Comparison of ENCODE assay signal across 7 cellular contexts in the genomic region with DNA sequence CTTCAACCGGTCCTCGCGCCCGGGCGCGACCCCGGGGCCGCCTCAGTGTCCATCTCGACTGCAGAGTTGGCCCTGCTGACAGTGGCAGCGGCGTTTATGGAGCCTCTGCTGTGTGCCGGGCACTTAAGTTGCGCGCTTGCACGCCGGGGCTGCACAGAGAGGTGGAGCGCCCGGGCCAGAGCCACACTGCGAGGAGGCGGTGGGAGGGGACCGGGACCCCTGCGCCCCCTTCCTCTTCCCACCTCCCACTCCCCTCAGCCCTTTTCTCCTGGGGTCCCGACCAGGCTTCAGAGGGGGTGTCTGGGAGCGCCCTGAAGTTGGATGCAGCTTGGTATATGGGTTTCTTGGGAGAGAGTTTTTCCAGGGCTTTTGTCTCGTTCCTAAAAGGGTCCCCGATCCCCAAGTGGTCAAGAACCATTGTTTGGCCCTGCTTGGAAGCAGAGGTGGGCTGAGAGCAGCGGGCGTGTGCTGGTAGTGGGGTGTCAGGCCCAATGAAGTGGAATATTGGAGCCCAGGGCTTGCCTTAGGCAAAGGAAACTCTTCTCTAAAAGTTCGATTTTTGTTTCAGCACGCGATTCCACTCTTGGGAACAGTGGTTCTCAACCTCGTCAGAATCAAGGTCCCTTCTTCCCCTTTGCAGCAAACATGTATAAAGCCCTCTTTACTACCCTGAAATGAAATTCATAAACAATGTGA. TPM values are rescaled to one million over a fixed set of nuclear protein-coding genes. Genes with fewer than 3 reads are reported as not detected.
DNase-seq lines count a peak whose midpoint lies in the region; ATAC-seq and TF ChIP-seq lines count a peak whose summit lies in the region.

No MANE protein-coding gene starts in this region.

- peak; percentile 50 to 51 for ATAC-seq in naive thymus-derived CD8-positive, alpha-beta T cell

- no peaks in the 10 kb centered on the region for H3K36me3 Mint-ChIP-seq in naive thymus-derived CD8-positive, alpha-beta T cell

- H3K27ac Mint-ChIP-seq in naive thymus-derived CD8-positive, alpha-beta T cell, result peak overlapping the region; percentile 48 to 93 (median 86)

- in situ Hi-C loops in GM23248 (cut with MboI), result no loop called here

- H3K36me3 ChIP-seq in GM23248 (ENCODE audit: low read depth), result no peaks in the 10 kb centered on the region
- no peaks in the 10 kb centered on the region for H3K36me3 ChIP-seq in PC-9 (ENCODE audit: low read depth)
- no peaks in the 10 kb centered on the region for H3K36me3 ChIP-seq in endocrine pancreas (ENCODE audit: control insufficient read depth, insufficient read depth, low read length)

- H3K9me3 ChIP-seq in GM23248 (ENCODE audit: low read depth), result no peaks in the 10 kb centered on the region
- no peaks in the 10 kb centered on the region for H3K9me3 ChIP-seq in PC-9 (ENCODE audit: insufficient read depth, low read depth)
- H3K9me3 ChIP-seq in endocrine pancreas (ENCODE audit: control insufficient read depth, low read length), result no peaks in the 10 kb centered on the region

- TF ChIP-seq CTCF in GM10266 (IDR thresholded peaks at IDR 0.05; ENCODE audit: control insufficient read depth, insufficient read depth, low read depth, missing control alignments) (no peak), PC-9 (conservative IDR thresholded peaks at IDR 0.05) (no peak)

- H3K79me2 ChIP-seq in GM23248 (ENCODE audit: insufficient read depth) (peaks cover 31% of the 10 kb centered on the region), PC-9 (ENCODE audit: low read depth) (peaks cover 49% of the 10 kb centered on the region)

- H4K20me1 ChIP-seq in GM23248 (ENCODE audit: insufficient read depth) (no peaks in the 10 kb centered on the region), PC-9 (ENCODE audit: insufficient read depth) (no peaks in the 10 kb centered on the region)

- H3K4me1 ChIP-seq in GM23248 (ENCODE audit: insufficient read depth), result no peaks in the 10 kb centered on the region
- H3K4me1 ChIP-seq in PC-9 (replicated peaks; ENCODE audit: insufficient read depth), result peaks cover 29% of the 10 kb centered on the region
- peaks cover 8% of the 10 kb centered on the region for H3K4me1 ChIP-seq in endocrine pancreas (ENCODE audit: control insufficient read depth, insufficient read depth, low read length)

- DNase-seq in GM10266 (ENCODE audit: extremely low spot score), result peak; percentile 30
- DNase-seq in GM23248, result peak; percentile 25
- no peak for DNase-seq in PC-9
- peak in 1 of 10 donors; percentile 3 for DNase-seq in naive thymus-derived CD8-positive, alpha-beta T cell
- no peak for DNase-seq in NCI-H1048 (lab: John Stamatoyannopoulos, UW)
- DNase-seq in EL, result no peak

- peaks cover 11 to 21% (median 14%) of the 10 kb centered on the region in 4 donors for H3K4me1 Mint-ChIP-seq in naive thymus-derived CD8-positive, alpha-beta T cell

- H3K9ac ChIP-seq in GM23248 (peak overlapping the region; percentile 87), endocrine pancreas (ENCODE audit: control insufficient read depth, insufficient read depth, low read length) (peak overlapping the region; percentile 93)

- intact Hi-C loops in PC-9 (cut with micrococcal nuclease; ENCODE audit: unreplicated experiment), result loop anchor here (1.0 to 5.0 kb wide), 2 partner anchors 114 to 149 kb away; partner anchors contain the start of gene ERCC4

- POLR2A ChIA-PET in PC-9 (lab: Charles Lee; ENCODE audit: unreplicated experiment), result no interaction called here
- POLR2A ChIA-PET in naive thymus-derived CD8-positive, alpha-beta T cell (lab: Charles Lee), result no interaction called here

- peaks cover 0 to 4% (median 0%) of the 10 kb centered on the region in 5 donors for H3K27me3 Mint-ChIP-seq in naive thymus-derived CD8-positive, alpha-beta T cell

- H3K27ac ChIP-seq in GM23248 (no peak overlapping the region), PC-9 (peak overlapping the region; percentile 35)

- CTCF ChIA-PET in PC-9 (lab: Charles Lee), result no interaction called here

- H3K27me3 ChIP-seq in GM23248 (replicated peaks; ENCODE audit: insufficient read depth) (no peaks in the 10 kb centered on the region), PC-9 (ENCODE audit: insufficient read depth, low read depth) (no peaks in the 10 kb centered on the region), endocrine pancreas (ENCODE audit: control insufficient read depth, insufficient read depth, low read length) (no peaks in the 10 kb centered on the region)

- no peaks in the 10 kb centered on the region for H3K9me3 Mint-ChIP-seq in naive thymus-derived CD8-positive, alpha-beta T cell

- H3K4me2 ChIP-seq in GM23248 (ENCODE audit: unreplicated experiment), result peak overlapping the region; percentile 84
- peak overlapping the region; percentile 80 for H3K4me2 ChIP-seq in PC-9

- H3K4me3 ChIP-seq in GM23248, result peak overlapping the region; percentile 87
- peak overlapping the region; percentile 95 for H3K4me3 ChIP-seq in PC-9
- H3K4me3 ChIP-seq in endocrine pancreas (ENCODE audit: control insufficient read depth, insufficient read depth, low read length), result peak overlapping the region; percentile 81

- no peaks in the 10 kb centered on the region for H3F3A ChIP-seq in GM23248 (ENCODE audit: insufficient read depth)
- H3F3A ChIP-seq in PC-9 (ENCODE audit: insufficient read depth, low read depth), result no peaks in the 10 kb centered on the region

- H3K9me2 ChIP-seq in GM23248 (ENCODE audit: insufficient read depth) (no peaks in the 10 kb centered on the region), PC-9 (ENCODE audit: insufficient read depth) (no peaks in the 10 kb centered on the region)

- H2AFZ ChIP-seq in GM23248 (peak overlapping the region; percentile 94), PC-9 (peak overlapping the region; percentile 81)

- peak overlapping the region; percentile 83 to 93 (median 88) for H3K4me3 Mint-ChIP-seq in naive thymus-derived CD8-positive, alpha-beta T cell

- BruUV-seq in PC-9 (replicated peaks; lab: Mats Ljungman, UMichigan), result no TSS peak

- 1 to 3% methylated on average over 18 to 27 of the region's 32 CpGs for WGBS in GM23248 (ENCODE audit: low coverage in 1 of 2, low lambda C conversion rate in 2 of 2, missing lambda C conversion rate in 2 of 2), 2 experiments

RNA-seq across cellular contexts. Expression of gene MRTFB, which starts 0.6 kb away (rescaled TPM):
- 2.1 and 3.1 TPM in 2 replicates for total RNA-seq in GM23248 (2014; rRNA removed; shearing (Covaris generic))
- polyA plus RNA-seq in GM23248 (2016; fragmentation: Nextera tagmentation; extraction: Ambion mirVana), result 4.0 and 5.1 TPM in 2 replicates
- 47.3 and 71.5 TPM in 2 replicates for total RNA-seq in PC-9 (2021)
- total RNA-seq in naive thymus-derived CD8-positive, alpha-beta T cell, result 10 to 100 TPM; 21.5 to 23.3 TPM
- polyA plus RNA-seq in naive thymus-derived CD8-positive, alpha-beta T cell, result 1 to 10 TPM; 2.5 to 6.4 (median 4.6) TPM

Comparison
In these comparisons a context has a peak if more than half of its experiments do, and no peak if none do; other contexts are left out.
1. DNase-seq: peak in GM10266 (single experiment) and GM23248 (single experiment); none in PC-9 (0 of 2), NCI-H1048 (single experiment) and EL (single experiment).
2. Peak in every context shown above with its lines, with median percentiles within 50 percentile points of each other: H3K4me3 ChIP-seq.